In the genomic region with DNA sequence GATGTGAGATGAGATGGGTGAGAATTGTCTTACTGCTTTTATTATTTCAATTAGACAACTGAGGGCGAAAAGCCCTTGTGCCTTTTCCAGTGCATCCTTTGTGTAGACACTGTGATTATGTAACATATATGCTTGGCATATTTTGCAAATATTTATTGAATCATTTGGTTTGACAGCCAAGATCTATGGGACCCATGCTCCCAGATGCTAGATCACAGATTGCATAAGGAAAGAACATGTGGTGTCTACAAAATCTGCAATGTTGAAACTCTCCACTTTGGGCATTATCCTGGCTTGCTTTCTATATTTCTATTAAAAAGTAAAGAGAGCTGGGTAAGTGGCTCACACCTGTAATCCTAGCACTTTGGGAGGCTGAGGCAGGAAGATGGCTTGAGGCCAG, we compare ENCODE assay signal across 16 cellular contexts. TPM values are rescaled to one million over a fixed set of nuclear protein-coding genes. Genes with fewer than 3 reads are reported as not detected.
DNase-seq lines count a peak whose midpoint lies in the region; ATAC-seq and TF ChIP-seq lines count a peak whose summit lies in the region.
"Had no signal": no experiment of that assay in that cellular context is flagged by ENCODE, and none has a peak within 500 bp of the region (broad histone marks: within the 10 kb centered on the region; RNA-seq: fewer than 3 reads in every experiment).

No MANE protein-coding gene starts in this region.

- intact Hi-C loops in MCF 10A (cut with micrococcal nuclease) = no loop called here
- intact Hi-C loops in mammary epithelial cell (cut with micrococcal nuclease) = no loop called here
- intact Hi-C loops in Caco-2 (cut with micrococcal nuclease; ENCODE audit: unreplicated experiment) = loop anchor here (2.0 kb wide), 1 partner anchor 627 kb away; no protein-coding TSS in a partner anchor

- H3K36me3 Mint-ChIP-seq in MCF 10A (ENCODE audit: insufficient read depth, unreplicated experiment) = peaks cover 7% of the 10 kb centered on the region
- peaks cover 54% of the 10 kb centered on the region for H3K36me3 Mint-ChIP-seq in Caco-2 (ENCODE audit: insufficient read depth, unreplicated experiment)
- no peaks in the 10 kb centered on the region for H3K36me3 Mint-ChIP-seq in stimulated activated memory B cell treated with anti-CD40 and anti-IgM and Interleukin-4, amounts not matched to agents 10 μg/mL and 1 μg/mL and 100 μg/mL, for 72 hours
- H3K36me3 Mint-ChIP-seq: IgD-negative memory B cell had no signal

- H4K20me1 ChIP-seq in mammary epithelial cell (ENCODE audit: insufficient read depth, low read length) = no peaks in the 10 kb centered on the region

- TF ChIP-seq CTCF in MCF 10A (IDR thresholded peaks at IDR 0.05; ENCODE audit: unreplicated experiment) (no peak), mammary epithelial cell (conservative IDR thresholded peaks at IDR 0.05 in 1 of 2, IDR thresholded peaks at IDR 0.05 in 1 of 2; ENCODE audit: extremely low read depth in 1 of 2, insufficient read depth in 1 of 2, low read depth in 1 of 2, low read length in 2 of 2) (no peak), Caco-2 (IDR thresholded peaks at IDR 0.05; ENCODE audit: insufficient read depth in 1 of 2, low read depth in 1 of 2, low read length in 1 of 2, severe bottlenecking in 1 of 2, unreplicated experiment in 1 of 2) (no peak), fibroblast of mammary gland (conservative IDR thresholded peaks at IDR 0.05; ENCODE audit: control insufficient read depth, insufficient read depth, low read depth, low read length) (no peak), GM13976 (IDR thresholded peaks at IDR 0.05; ENCODE audit: borderline replicate concordance, control extremely low read depth, extremely low read depth, insufficient read depth, missing control alignments) (no peak)

- peaks cover 4% of the 10 kb centered on the region for H3K4me1 ChIP-seq in mammary epithelial cell (ENCODE audit: insufficient read depth, low read length)
- peaks cover 15% of the 10 kb centered on the region for H3K4me1 ChIP-seq in Caco-2

- in situ Hi-C loops in mammary epithelial cell (cut with MboI; ENCODE audit: low sequenced_read_pairs in 2 of 2) = loop anchor here (5.0 to 25.0 kb wide), 3 partner anchors 461 to 633 kb away; no protein-coding TSS in a partner anchor
- in situ Hi-C loops in GM13976 (cut with MboI; ENCODE audit: low sequenced_read_pairs, unreplicated experiment) = loop anchor here (10.0 to 25.0 kb wide), 2 partner anchors 463 to 626 kb away; no protein-coding TSS in a partner anchor

- no peak overlapping the region for H3K9ac ChIP-seq in mammary epithelial cell (ENCODE audit: insufficient read depth, low read length)

- peaks cover 1% of the 10 kb centered on the region for H3K79me2 ChIP-seq in mammary epithelial cell (ENCODE audit: insufficient read depth, low read length)

- H3K9me3 ChIP-seq in mammary epithelial cell (replicated peaks; ENCODE audit: insufficient read depth, low read length) (no peaks in the 10 kb centered on the region), Caco-2 (peaks cover 15% of the 10 kb centered on the region)

- H3K4me1 Mint-ChIP-seq in MCF 10A (ENCODE audit: insufficient read depth, unreplicated experiment) = no peaks in the 10 kb centered on the region
- H3K4me1 Mint-ChIP-seq in Caco-2 (ENCODE audit: low read depth, unreplicated experiment) = peaks cover 22% of the 10 kb centered on the region
- H3K4me1 Mint-ChIP-seq in stimulated activated memory B cell treated with anti-CD40 and anti-IgM and Interleukin-4, amounts not matched to agents 10 μg/mL and 1 μg/mL and 100 μg/mL, for 72 hours = peaks cover 6% of the 10 kb centered on the region

- H3K27ac ChIP-seq in mammary epithelial cell (ENCODE audit: insufficient read depth, low read depth, low read length) = no peak overlapping the region

- H3K27me3 ChIP-seq in mammary epithelial cell (ENCODE audit: insufficient read depth, low read length) = no peaks in the 10 kb centered on the region
- no peaks in the 10 kb centered on the region for H3K27me3 ChIP-seq in Caco-2 (replicated peaks; ENCODE audit: control insufficient read depth, insufficient read depth, low read length)

- WGBS in mammary epithelial cell (ENCODE audit: low coverage, missing lambda C conversion rate) = 100% methylated on average over 1 of the region's 1 CpG

- dilution Hi-C loops in mammary epithelial cell (cut with HindIII; ENCODE audit: low sequenced_read_pairs) = no loop called here

- H3K36me3 ChIP-seq in mammary epithelial cell (ENCODE audit: insufficient read depth, low read length) (no peaks in the 10 kb centered on the region), Caco-2 (ENCODE audit: control insufficient read depth, insufficient read depth, low read length) (no peaks in the 10 kb centered on the region)

- H3K27me3 Mint-ChIP-seq in MCF 10A (ENCODE audit: insufficient read depth, unreplicated experiment) (no peaks in the 10 kb centered on the region), Caco-2 (ENCODE audit: insufficient read depth, unreplicated experiment) (no peaks in the 10 kb centered on the region)
- no peaks in the 10 kb centered on the region for H3K27me3 Mint-ChIP-seq in stimulated activated memory B cell treated with anti-CD40 and anti-IgM and Interleukin-4, amounts not matched to agents 10 μg/mL and 1 μg/mL and 100 μg/mL, for 72 hours
- H3K27me3 Mint-ChIP-seq: IgD-negative memory B cell had no signal

- H3K4me2 ChIP-seq in mammary epithelial cell (ENCODE audit: insufficient read depth, low read depth, low read length) = no peak overlapping the region

- H3K4me3 ChIP-seq in mammary epithelial cell (replicated peaks in 1 of 3; ENCODE audit: insufficient read depth in 1 of 3, low read depth in 2 of 3, low read length in 3 of 3) (no peak overlapping the region), Caco-2 (ENCODE audit: low read depth, low read length) (no peak overlapping the region), fibroblast of mammary gland (ENCODE audit: control insufficient read depth, low read depth, low read length) (no peak overlapping the region)
- H3K4me3 ChIP-seq: GM12878 had no signal

- no peak overlapping the region for H3K27ac Mint-ChIP-seq in MCF 10A (ENCODE audit: low read depth, unreplicated experiment)
- peak overlapping the region; percentile 2 for H3K27ac Mint-ChIP-seq in Caco-2 (ENCODE audit: unreplicated experiment)
- H3K27ac Mint-ChIP-seq in stimulated activated memory B cell treated with anti-CD40 and anti-IgM and Interleukin-4, amounts not matched to agents 10 μg/mL and 1 μg/mL and 100 μg/mL, for 72 hours = no peak overlapping the region
- H3K27ac Mint-ChIP-seq: CD14-positive monocyte; CD8-positive, alpha-beta T cell; IgD-negative memory B cell had no signal

- H3K9me3 Mint-ChIP-seq in MCF 10A (ENCODE audit: unreplicated experiment) (no peaks in the 10 kb centered on the region), Caco-2 (ENCODE audit: unreplicated experiment) (peaks cover 40% of the 10 kb centered on the region)
- H3K9me3 Mint-ChIP-seq in stimulated activated memory B cell treated with anti-CD40 and anti-IgM and Interleukin-4, amounts not matched to agents 10 μg/mL and 1 μg/mL and 100 μg/mL, for 72 hours = no peaks in the 10 kb centered on the region
- H3K9me3 Mint-ChIP-seq: CD14-positive monocyte; CD8-positive, alpha-beta T cell; IgD-negative memory B cell had no signal

- BruUV-seq in MCF 10A (replicated peaks; lab: Mats Ljungman, UMichigan) = no TSS peak
- no TSS peak for BruUV-seq in mammary epithelial cell (replicated peaks; lab: Mats Ljungman, UMichigan)
- no TSS peak for BruUV-seq in Caco-2 (replicated peaks; lab: Mats Ljungman, UMichigan)

- CTCF ChIA-PET in MCF 10A (lab: Yijun Ruan, JAX) (interaction anchor here (0.6 to 6.3 kb wide), 6 partner anchors 101 to 628 kb away, joined by 3 to 130 read pairs (median 3); no protein-coding TSS in a partner anchor), mammary epithelial cell (lab: Charles Lee; ENCODE audit: low non-redundant PET) (no interaction called here), Caco-2 (lab: Charles Lee) (interaction anchor here (0.6 kb wide), 1 partner anchor 1160 kb away, joined by 4 read pairs; no protein-coding TSS in a partner anchor)

- H2AFZ ChIP-seq in mammary epithelial cell (ENCODE audit: low read depth, low read length) = no peak overlapping the region

- H3K4me3 Mint-ChIP-seq in MCF 10A (ENCODE audit: unreplicated experiment) (no peak overlapping the region), Caco-2 (ENCODE audit: unreplicated experiment) (no peak overlapping the region)
- H3K4me3 Mint-ChIP-seq in stimulated activated memory B cell treated with anti-CD40 and anti-IgM and Interleukin-4, amounts not matched to agents 10 μg/mL and 1 μg/mL and 100 μg/mL, for 72 hours = no peak overlapping the region
- H3K4me3 Mint-ChIP-seq: CD14-positive monocyte; CD8-positive, alpha-beta T cell; IgD-negative memory B cell had no signal

- DNase-seq in MCF 10A (ENCODE audit: unreplicated experiment) (peak; percentile 17), mammary epithelial cell (no peak), Caco-2 (no peak), NCI-H1694 treated with DMSO at 0.1 percent for 48 hours (lab: John Stamatoyannopoulos, UW) (peak; percentile 84), fibroblast of mammary gland (ENCODE audit: low read depth) (peak; percentile 34), GM13976 (ENCODE audit: low spot score) (no peak), NCI-H1417 (lab: John Stamatoyannopoulos, UW) (no peak)
- DNase-seq: CD8-positive, alpha-beta T cell; COR-L47; KG1 had no signal

- POLR2A ChIA-PET in MCF 10A (lab: Yijun Ruan, JAX) (interaction anchor here (0.6 kb wide), 1 partner anchor 16 kb away, joined by 7 read pairs; no protein-coding TSS in a partner anchor), Caco-2 (lab: Charles Lee) (no interaction called here)

- no peak for ATAC-seq in stimulated activated memory B cell treated with anti-CD40 and anti-IgM and Interleukin-4, amounts not matched to agents 10 μg/mL and 1 μg/mL and 100 μg/mL, for 72 hours
- ATAC-seq: CD8-positive, alpha-beta T cell; GM12878 had no signal

RNA-seq across cellular contexts. Expression of a gene that starts 4.8 kb away (rescaled TPM):
- total RNA-seq in MCF 10A (2022) = 37.0 and 42.8 TPM in 2 replicates
- 10 to 100 TPM; 23.3 to 35.2 TPM for total RNA-seq in mammary epithelial cell
- 12.8 TPM for polyA plus RNA-seq in mammary epithelial cell
- 19.9 TPM for polyA minus RNA-seq in mammary epithelial cell
- 36.8 and 37.3 TPM in 2 replicates for total RNA-seq in Caco-2 (2022)

RNA-seq across cellular contexts. Expression of a gene that starts 23.2 kb away (rescaled TPM):
- total RNA-seq in MCF 10A (2022) (not detected in 2 replicates), mammary epithelial cell (not detected), Caco-2 (2022) (0.14 and 0.32 TPM in 2 replicates)
- not detected for polyA plus RNA-seq in mammary epithelial cell
- polyA minus RNA-seq in mammary epithelial cell = not detected
- total RNA-seq: CD8-positive, alpha-beta T cell; HT-29 had no signal
- polyA plus RNA-seq: BJ, CD14-positive monocyte, IgD-negative memory B cell had no signal

Comparison
In these comparisons a context has a peak if more than half of its experiments do, and no peak if none do; other contexts are left out.
1. DNase-seq: peak in MCF 10A (single experiment), NCI-H1694 treated with DMSO at 0.1 percent for 48 hours (single experiment) and fibroblast of mammary gland (single experiment); none in mammary epithelial cell (single experiment), Caco-2 (0 of 2), GM13976 (single experiment) and NCI-H1417 (0 of 3).